9 cellular contexts compared by ENCODE assay signal in genomic region chr10:5094265-5095205, GRCh38. TPM values are rescaled to one million over a fixed set of nuclear protein-coding genes. Genes with fewer than 3 reads are reported as not detected.
A peak's percentile ranks its signal among the peaks of the same experiment; 100 is the strongest.
DNase-seq lines count a peak whose midpoint lies in the region; ATAC-seq and TF ChIP-seq lines count a peak whose summit lies in the region.
"Had no signal": no experiment of that assay in that cellular context is flagged by ENCODE, and none has a peak within 500 bp of the region (broad histone marks: within the 10 kb centered on the region; RNA-seq: fewer than 3 reads in every experiment).

AKR1C3 (plus strand) TSS chr10:5094414; CDS start chr10:5094445, 31 bp downstream.

- H3K27me3 Mint-ChIP-seq in effector memory CD8-positive, alpha-beta T cell: peaks cover 0 to 3% of the 10 kb centered on the region in 2 donors

- DNase-seq in AG10803 (ENCODE audit: low read depth): peak; percentile 82
- peak; percentile 59 for DNase-seq in H4 (ENCODE audit: low spot score)
- peak; percentile 76 to 77 for DNase-seq in SHP77 (lab: John Stamatoyannopoulos, UW)
- DNase-seq in effector memory CD8-positive, alpha-beta T cell: no peak
- DNase-seq in lower lobe of right lung: no peak
- no peak for DNase-seq in tibial artery
- DNase-seq in HPDE6-E6E7 (ENCODE audit: extremely low spot score): no peak

- peaks cover 0 to 2% of the 10 kb centered on the region in 2 donors for H3K4me1 Mint-ChIP-seq in effector memory CD8-positive, alpha-beta T cell (ENCODE audit: low read depth in 2 of 2)
- H3K4me1 Mint-ChIP-seq: IgD-negative memory B cell had no signal

- H3K9me3 Mint-ChIP-seq in effector memory CD8-positive, alpha-beta T cell: peaks cover 0 to 6% of the 10 kb centered on the region in 2 donors

- intact Hi-C loops in lower lobe of right lung (cut with DNase I) (loop anchor here (10.0 kb wide), 1 partner anchor 240 kb away; no protein-coding TSS in a partner anchor), tibial artery (cut with DNase I; ENCODE audit: low total_unique reads) (loop anchor here (5.0 kb wide), 1 partner anchor 242 kb away; no protein-coding TSS in a partner anchor)

- peaks cover 16% of the 10 kb centered on the region for H3K4me1 ChIP-seq in lower lobe of right lung
- no peaks in the 10 kb centered on the region for H3K4me1 ChIP-seq in tibial artery

- H3K4me3 Mint-ChIP-seq in effector memory CD8-positive, alpha-beta T cell: peak within 1 kb of the TSS; percentile 45 to 50

- no peaks in the 10 kb centered on the region for H3K9me3 ChIP-seq in lower lobe of right lung
- peaks cover 0 to 6% (median 0%) of the 10 kb centered on the region in 3 donors for H3K9me3 ChIP-seq in tibial artery

- H3K36me3 Mint-ChIP-seq in effector memory CD8-positive, alpha-beta T cell (ENCODE audit: insufficient read depth): no peaks in the 10 kb centered on the region
- H3K36me3 Mint-ChIP-seq: IgD-negative memory B cell had no signal

- no peak within 1 kb of the TSS for H3K27ac Mint-ChIP-seq in effector memory CD8-positive, alpha-beta T cell
- H3K27ac Mint-ChIP-seq: IgD-negative memory B cell had no signal

- H3K4me3 ChIP-seq in AG10803 (ENCODE audit: low read length) (peak within 1 kb of the TSS; percentile 67), lower lobe of right lung (peak within 1 kb of the TSS; percentile 69), tibial artery (peak within 1 kb of the TSS; percentile 49 to 51)

- peak within 1 kb of the TSS; percentile 73 for H3K27ac ChIP-seq in lower lobe of right lung
- H3K27ac ChIP-seq in tibial artery: peak within 1 kb of the TSS; percentile 31 to 67

- H3K36me3 ChIP-seq in lower lobe of right lung: peaks cover 24% of the 10 kb centered on the region
- peaks cover 3 to 14% (median 11%) of the 10 kb centered on the region in 3 donors for H3K36me3 ChIP-seq in tibial artery

- TF ChIP-seq CTCF in AG10803 (conservative IDR thresholded peaks at IDR 0.05; ENCODE audit: low read length) (peak; percentile 84), lower lobe of right lung (IDR thresholded peaks at IDR 0.05) (peak; percentile 68), tibial artery (IDR thresholded peaks at IDR 0.05) (peak; percentile 66 to 87)

- H3K27me3 ChIP-seq in lower lobe of right lung (ENCODE audit: low read depth) (no peaks in the 10 kb centered on the region), tibial artery (no peaks in the 10 kb centered on the region)

- ATAC-seq in effector memory CD8-positive, alpha-beta T cell (replicated peaks): peak; percentile 49
- ATAC-seq in lower lobe of right lung: peak; percentile 80 to 84
- ATAC-seq in HG03432 (IDR thresholded peaks at IDR 0.05; ENCODE audit: unreplicated experiment): no peak

RNA-seq across cellular contexts. Expression of gene AKR1C3, which starts in this region (rescaled TPM):
- 80.8 and 92.2 TPM in 2 replicates for total RNA-seq in H4 (2014; rRNA removed; shearing (Covaris generic))
- total RNA-seq in lower lobe of right lung: 84.4 TPM

Comparison
In these comparisons a context has a peak if more than half of its experiments do, and no peak if none do; other contexts are left out.
1. DNase-seq: peak in AG10803 (single experiment), H4 (single experiment) and SHP77 (2 of 2); none in effector memory CD8-positive, alpha-beta T cell (0 of 3), lower lobe of right lung (single experiment), tibial artery (0 of 2) and HPDE6-E6E7 (single experiment).
2. Peak in every context shown above with its lines, with median percentiles within 50 percentile points of each other: H3K4me3 ChIP-seq and CTCF ChIP-seq.